ENCODE assay signal across 8 cellular contexts in genomic region chr5:145975361-145976066, GRCh38. TPM values are rescaled to one million over a fixed set of nuclear protein-coding genes. Genes with fewer than 3 reads are reported as not detected.
A peak's percentile ranks its signal among the peaks of the same experiment; 100 is the strongest.
DNase-seq lines count a peak whose midpoint lies in the region; ATAC-seq and TF ChIP-seq lines count a peak whose summit lies in the region.

No MANE protein-coding gene starts in this region.

- H3K4me1 ChIP-seq in breast epithelium (no peaks in the 10 kb centered on the region), thoracic aorta (ENCODE audit: control insufficient read depth in 1 of 2, low read depth in 2 of 2) (peaks cover 20 to 63% of the 10 kb centered on the region in 2 donors)
- H3K4me1 ChIP-seq in effector memory CD4-positive, alpha-beta T cell (ENCODE audit: control insufficient read depth, insufficient read depth, low read length, poor library complexity, severe bottlenecking) = no peaks in the 10 kb centered on the region

- no peaks in the 10 kb centered on the region for H3K27me3 Mint-ChIP-seq in MCF 10A (ENCODE audit: insufficient read depth, unreplicated experiment)

- no peak for TF ChIP-seq POLR2A in breast epithelium (IDR thresholded peaks at IDR 0.05)

- no TSS peak for BruUV-seq in MCF 10A (replicated peaks; lab: Mats Ljungman, UMichigan)

- H3K27me3 ChIP-seq in breast epithelium (no peaks in the 10 kb centered on the region), thoracic aorta (replicated peaks; ENCODE audit: insufficient read depth) (no peaks in the 10 kb centered on the region)
- no peaks in the 10 kb centered on the region for H3K27me3 ChIP-seq in effector memory CD4-positive, alpha-beta T cell (replicated peaks; ENCODE audit: control insufficient read depth, insufficient read depth, low read length, poor library complexity, severe bottlenecking)

- no peaks in the 10 kb centered on the region for H3K36me3 ChIP-seq in breast epithelium
- H3K36me3 ChIP-seq in thoracic aorta = no peaks in the 10 kb centered on the region
- no peaks in the 10 kb centered on the region for H3K36me3 ChIP-seq in effector memory CD4-positive, alpha-beta T cell (ENCODE audit: control insufficient read depth, insufficient read depth, low read length)

- POLR2A ChIA-PET in MCF 10A (lab: Yijun Ruan, JAX) = interaction anchor here (0.9 to 2.8 kb wide), 13 partner anchors 10 to 67 kb away, joined by 3 to 25 read pairs (median 5); partner anchors contain the start of gene SH3RF2
- POLR2A ChIA-PET in GM10248 (lab: Yijun Ruan, JAX) = no interaction called here

- ATAC-seq in thoracic aorta (ENCODE audit: insufficient number of reproducible peaks, low FRiP score, low read depth) = peak; percentile 31

- DNase-seq in MCF 10A (ENCODE audit: unreplicated experiment) = peak; percentile 97
- no peak for DNase-seq in breast epithelium (ENCODE audit: low spot score in 2 of 2)
- peak; percentile 14 for DNase-seq in NCI-H510A treated with DMSO at 0.1 percent for 48 hours (lab: John Stamatoyannopoulos, UW)
- peak; percentile 89 for DNase-seq in fibroblast of pulmonary artery (ENCODE audit: low read depth)
- DNase-seq in thoracic aorta (ENCODE audit: low spot score) = peak; percentile 22
- no peak for DNase-seq in effector memory CD4-positive, alpha-beta T cell
- DNase-seq in stimulated activated CD4-positive, alpha-beta T cell treated with anti-CD3 and anti-CD28 coated beads, Interleukin-4, amount 100 ng/mL, for 24 hours = no peak
- DNase-seq in GM10248 (ENCODE audit: extremely low spot score) = no peak

- no peak for TF ChIP-seq CTCF in MCF 10A (IDR thresholded peaks at IDR 0.05; ENCODE audit: unreplicated experiment)
- no peak for TF ChIP-seq CTCF in breast epithelium (IDR thresholded peaks at IDR 0.05)
- TF ChIP-seq CTCF in fibroblast of pulmonary artery (IDR thresholded peaks at IDR 0.05; ENCODE audit: low read length, missing control alignments) = no peak
- no peak for TF ChIP-seq CTCF in thoracic aorta (IDR thresholded peaks at IDR 0.05)
- no peak for TF ChIP-seq CTCF in GM10248 (IDR thresholded peaks at IDR 0.05; ENCODE audit: control extremely low read depth, extremely low read depth, low read depth, missing control alignments)

- H3K4me3 ChIP-seq in breast epithelium = no peak overlapping the region
- H3K4me3 ChIP-seq in fibroblast of pulmonary artery (replicated peaks; ENCODE audit: low read depth, low read length) = no peak overlapping the region
- peak overlapping the region; percentile 6 for H3K4me3 ChIP-seq in thoracic aorta
- H3K4me3 ChIP-seq in effector memory CD4-positive, alpha-beta T cell (ENCODE audit: insufficient read depth, low read depth, low read length, poor library complexity, severe bottlenecking) = no peak overlapping the region

- H3K36me3 Mint-ChIP-seq in MCF 10A (ENCODE audit: insufficient read depth, unreplicated experiment) = no peaks in the 10 kb centered on the region

- intact Hi-C loops in MCF 10A (cut with micrococcal nuclease) = loop anchor here (2.0 to 5.0 kb wide), 2 partner anchors 39 to 52 kb away; partner anchors contain the start of gene SH3RF2
- intact Hi-C loops in breast epithelium (cut with DNase I; ENCODE audit: low total_unique reads) = no loop called here

- H3K9me3 ChIP-seq in breast epithelium = no peaks in the 10 kb centered on the region
- H3K9me3 ChIP-seq in thoracic aorta = no peaks in the 10 kb centered on the region
- no peaks in the 10 kb centered on the region for H3K9me3 ChIP-seq in effector memory CD4-positive, alpha-beta T cell (ENCODE audit: control insufficient read depth, low read length)

- CTCF ChIA-PET in MCF 10A (lab: Yijun Ruan, JAX) = interaction anchor here (1.0 to 2.5 kb wide), 9 partner anchors 30 to 1772 kb away, joined by 3 to 11 read pairs (median 5); no protein-coding TSS in a partner anchor
- CTCF ChIA-PET in GM10248 (lab: Yijun Ruan, JAX) = interaction anchor here (1.0 to 2.4 kb wide), 2 partner anchors 12 to 15 kb away, joined by 3 to 10 read pairs; no protein-coding TSS in a partner anchor

- H3K27ac Mint-ChIP-seq in MCF 10A (ENCODE audit: low read depth, unreplicated experiment) = peak overlapping the region; percentile 89

- peaks cover 59% of the 10 kb centered on the region for H3K4me1 Mint-ChIP-seq in MCF 10A (ENCODE audit: insufficient read depth, unreplicated experiment)

- H3K9me3 Mint-ChIP-seq in MCF 10A (ENCODE audit: unreplicated experiment) = no peaks in the 10 kb centered on the region

- no peak overlapping the region for H3K27ac ChIP-seq in breast epithelium
- H3K27ac ChIP-seq in thoracic aorta = peak overlapping the region; percentile 75 to 87
- no peak overlapping the region for H3K27ac ChIP-seq in effector memory CD4-positive, alpha-beta T cell (ENCODE audit: insufficient read depth, low read length, poor library complexity, severe bottlenecking)

- no peak overlapping the region for H3K4me3 Mint-ChIP-seq in MCF 10A (ENCODE audit: unreplicated experiment)

RNA-seq across cellular contexts. Expression of gene SH3RF2, which starts 39.1 kb away (rescaled TPM):
- 14.9 and 29.6 TPM in 2 replicates for total RNA-seq in MCF 10A (2022)
- total RNA-seq in breast epithelium = 1 to 10 TPM; 6.6 to 9.5 (median 9.4) TPM
- total RNA-seq in thoracic aorta = 10 to 100 TPM in 1 of 2 donors, 1 to 10 TPM in 1; 8.1 to 16.4 TPM

Comparison
In these comparisons a context has a peak if more than half of its experiments do, and no peak if none do; other contexts are left out.
1. DNase-seq: peak in MCF 10A (single experiment), NCI-H510A treated with DMSO at 0.1 percent for 48 hours (single experiment), fibroblast of pulmonary artery (single experiment) and thoracic aorta (single experiment); none in breast epithelium (0 of 2), effector memory CD4-positive, alpha-beta T cell (0 of 3), stimulated activated CD4-positive, alpha-beta T cell treated with anti-CD3 and anti-CD28 coated beads, Interleukin-4, amount 100 ng/mL, for 24 hours (single experiment) and GM10248 (single experiment).
2. H3K27ac ChIP-seq: peak in thoracic aorta (2 of 2); none in breast epithelium (0 of 2) and effector memory CD4-positive, alpha-beta T cell (single experiment).